Comparison of ENCODE assay signal across 10 cellular contexts in genomic region chr3:144109944-144110343, GRCh38.
DNase-seq lines count a peak whose midpoint lies in the region; ATAC-seq and TF ChIP-seq lines count a peak whose summit lies in the region.
"Had no signal": no experiment of that assay in that cellular context is flagged by ENCODE, and none has a peak within 500 bp of the region (broad histone marks: within the 10 kb centered on the region; RNA-seq: fewer than 3 reads in every experiment).

No MANE protein-coding gene starts in this region.

- ATAC-seq in GM18502 (IDR thresholded peaks at IDR 0.05; ENCODE audit: poor library complexity, unreplicated experiment) (peak; percentile 95), GM21390 (IDR thresholded peaks at IDR 0.05; ENCODE audit: unreplicated experiment) (peak; percentile 98), HG03159 (IDR thresholded peaks at IDR 0.05; ENCODE audit: unreplicated experiment) (peak; percentile 92)
- ATAC-seq: psoas muscle had no signal

- H3K4me1 ChIP-seq in OCI-LY7 (ENCODE audit: insufficient read depth, low read length, poor library complexity, severe bottlenecking), result no peaks in the 10 kb centered on the region
- H3K4me1 ChIP-seq: psoas muscle had no signal

- no peak for TF ChIP-seq CTCF in OCI-LY7 (conservative IDR thresholded peaks at IDR 0.05; ENCODE audit: low read length)

- POLR2A ChIA-PET in OCI-LY7 (lab: Charles Lee), result no interaction called here

- H3K36me3 ChIP-seq in OCI-LY7 (ENCODE audit: insufficient read depth, low read length), result no peaks in the 10 kb centered on the region
- H3K36me3 ChIP-seq: SJCRH30 had no signal

- CTCF ChIA-PET in OCI-LY7 (lab: Charles Lee; ENCODE audit: unreplicated experiment), result no interaction called here

- H2AFZ ChIP-seq in OCI-LY7 (ENCODE audit: low read length), result no peak overlapping the region

- H4K20me1 ChIP-seq in OCI-LY7 (ENCODE audit: insufficient read depth, low read length), result no peaks in the 10 kb centered on the region

- BruUV-seq in OCI-LY7 (replicated peaks; lab: Mats Ljungman, UMichigan), result no TSS peak

- DNase-seq in fibroblast of peridontal ligament (ENCODE audit: extremely low read depth) (peak; percentile 25), OCI-LY7 (ENCODE audit: low spot score) (no peak), NCI-H1417 (lab: John Stamatoyannopoulos, UW) (no peak), GF-D8 (lab: John Stamatoyannopoulos, UW) (no peak)
- no peak for DNase-seq in stimulated activated naive CD4-positive, alpha-beta T cell (lab: John Stamatoyannopoulos, UW)
- DNase-seq: psoas muscle, SJCRH30 had no signal

- 0 out of 2 replicates have a peak, but pooled peaks cover 3% of the 10 kb centered on the region for H3K9me2 ChIP-seq in OCI-LY7 (ENCODE audit: insufficient read depth, low read length)

- H3K9me3 ChIP-seq in OCI-LY7 (ENCODE audit: low read length), result no peaks in the 10 kb centered on the region
- H3K9me3 ChIP-seq: psoas muscle, SJCRH30 had no signal

- intact Hi-C loops in OCI-LY7 (cut with micrococcal nuclease; ENCODE audit: unreplicated experiment), result no loop called here

- H3K27ac ChIP-seq in OCI-LY7 (ENCODE audit: low read depth, low read length, poor library complexity, severe bottlenecking), result no peak overlapping the region
- H3K27ac ChIP-seq: psoas muscle, SJCRH30 had no signal

- H3K79me2 ChIP-seq in OCI-LY7 (ENCODE audit: insufficient read depth, low read depth, low read length), result no peaks in the 10 kb centered on the region

- no peak overlapping the region for H3K4me3 ChIP-seq in OCI-LY7 (ENCODE audit: low read depth, low read length, poor library complexity, severe bottlenecking)
- H3K4me3 ChIP-seq: psoas muscle, SJCRH30 had no signal

- H3K4me2 ChIP-seq in OCI-LY7 (ENCODE audit: low read length), result no peak overlapping the region
